ENCODE assay signal across 11 cellular contexts in genomic region chr22:46686221-46686872, GRCh38. TPM values are rescaled to one million over a fixed set of nuclear protein-coding genes. Genes with fewer than 3 reads are reported as not detected.
A peak's percentile ranks its signal among the peaks of the same experiment; 100 is the strongest.
DNase-seq lines count a peak whose midpoint lies in the region; ATAC-seq and TF ChIP-seq lines count a peak whose summit lies in the region.
"Had no signal": no experiment of that assay in that cellular context is flagged by ENCODE, and none has a peak within 500 bp of the region (broad histone marks: within the 10 kb centered on the region; RNA-seq: fewer than 3 reads in every experiment).

No MANE protein-coding gene starts in this region.

- H3K4me1 Mint-ChIP-seq in CD4-positive, alpha-beta T cell (ENCODE audit: low read depth) = peaks cover 30% of the 10 kb centered on the region
- peaks cover 4% of the 10 kb centered on the region for H3K4me1 Mint-ChIP-seq in nephron progenitor cell
- H3K4me1 Mint-ChIP-seq: mesothelial cell of epicardium had no signal

- intact Hi-C loops in CD4-positive, alpha-beta T cell (cut with DNase I, micrococcal nuclease) = loop anchor here in 1 of 2 experiments (5.0 kb wide), 1 partner anchor 124 kb away; no protein-coding TSS in a partner anchor
- intact Hi-C loops in esophagus squamous epithelium (cut with DNase I) = no loop called here

- WGBS in esophagus squamous epithelium, 2 donors = 71 to 86% methylated on average over 15 to 20 of the region's 28 CpGs

- no peaks in the 10 kb centered on the region for H3K27me3 ChIP-seq in CD4-positive, alpha-beta T cell (ENCODE audit: control insufficient read depth, insufficient read depth, low read length)
- H3K27me3 ChIP-seq in esophagus squamous epithelium = no peaks in the 10 kb centered on the region

- H3K4me3 Mint-ChIP-seq in CD4-positive, alpha-beta T cell = peak overlapping the region; percentile 55
- no peak overlapping the region for H3K4me3 Mint-ChIP-seq in nephron progenitor cell
- H3K4me3 Mint-ChIP-seq: endodermal cell; mesothelial cell of epicardium; T-helper 1 cell treated with Interleukin-12 subunit alpha and Interleukin-12 subunit beta and Interleukin-4 antibody, amounts not matched to agents 30 μg/mL and 1 μg/mL, for 36 hours had no signal

- CTCF ChIA-PET in CD4-positive, alpha-beta T cell (lab: Charles Lee) = interaction anchor here (1.4 kb wide), 1 partner anchor 123 kb away, joined by 5 read pairs; no protein-coding TSS in a partner anchor

- no peaks in the 10 kb centered on the region for H3K9me3 ChIP-seq in CD4-positive, alpha-beta T cell (ENCODE audit: control insufficient read depth, low read length)
- no peaks in the 10 kb centered on the region for H3K9me3 ChIP-seq in esophagus squamous epithelium

- no peak overlapping the region for H3K4me3 ChIP-seq in esophagus squamous epithelium

- no peak for TF ChIP-seq CTCF in CD4-positive, alpha-beta T cell (IDR thresholded peaks at IDR 0.05)
- TF ChIP-seq CTCF in esophagus squamous epithelium (IDR thresholded peaks at IDR 0.05) = no peak
- no peak for TF ChIP-seq CTCF in nephron progenitor cell (IDR thresholded peaks at IDR 0.05)

- no peaks in the 10 kb centered on the region for H3K9me3 Mint-ChIP-seq in CD4-positive, alpha-beta T cell
- H3K9me3 Mint-ChIP-seq in nephron progenitor cell = no peaks in the 10 kb centered on the region
- H3K9me3 Mint-ChIP-seq: endodermal cell; mesothelial cell of epicardium; T-helper 1 cell treated with Interleukin-12 subunit alpha and Interleukin-12 subunit beta and Interleukin-4 antibody, amounts not matched to agents 30 μg/mL and 1 μg/mL, for 36 hours had no signal

- H3K36me3 ChIP-seq in esophagus squamous epithelium = peaks cover 0 to 74% (median 31%) of the 10 kb centered on the region in 3 donors

- TF ChIP-seq POLR2A in esophagus squamous epithelium (IDR thresholded peaks at IDR 0.05) = no peak

- no peak for DNase-seq in CD4-positive, alpha-beta T cell
- DNase-seq in NOMO-1 (lab: John Stamatoyannopoulos, UW; ENCODE audit: unreplicated experiment in 2 of 2) = peak; percentile 57 to 65
- DNase-seq in esophagus squamous epithelium (lab: John Stamatoyannopoulos, UW) = no peak
- no peak for DNase-seq in nephron progenitor cell
- no peak for DNase-seq in iPS-NIHi11 (ENCODE audit: low spot score)
- DNase-seq in NCI-H526 treated with DMSO at 0.1 percent for 48 hours (lab: John Stamatoyannopoulos, UW) = no peak
- no peak for DNase-seq in HCEC 1CT
- no peak for DNase-seq in NCI-H2171 (lab: John Stamatoyannopoulos, UW)
- DNase-seq: endodermal cell had no signal

- H3K27me3 Mint-ChIP-seq in CD4-positive, alpha-beta T cell = no peaks in the 10 kb centered on the region
- H3K27me3 Mint-ChIP-seq in nephron progenitor cell (ENCODE audit: low read depth, poor library complexity) = no peaks in the 10 kb centered on the region

- H3K4me1 ChIP-seq in esophagus squamous epithelium = peaks cover 11 to 56% (median 27%) of the 10 kb centered on the region in 3 donors

- ATAC-seq in CD4-positive, alpha-beta T cell (ENCODE audit: poor library complexity) = no peak

- H3K36me3 Mint-ChIP-seq in CD4-positive, alpha-beta T cell (ENCODE audit: low read depth) = peaks cover 66% of the 10 kb centered on the region
- H3K36me3 Mint-ChIP-seq in nephron progenitor cell (ENCODE audit: low read depth) = peaks cover 29% of the 10 kb centered on the region

- no peak overlapping the region for H3K27ac ChIP-seq in CD4-positive, alpha-beta T cell (ENCODE audit: low read depth, low read length)
- H3K27ac ChIP-seq in esophagus squamous epithelium = peak overlapping the region in 3 of 4 donors; percentile 39 to 68 (median 64)

- POLR2A ChIA-PET in CD4-positive, alpha-beta T cell (lab: Charles Lee) = interaction anchor here (2.1 kb wide), 1 partner anchor 105 kb away, joined by 5 read pairs; no protein-coding TSS in a partner anchor

- H3K27ac Mint-ChIP-seq in CD4-positive, alpha-beta T cell = peak overlapping the region; percentile 85
- peak overlapping the region; percentile 71 for H3K27ac Mint-ChIP-seq in nephron progenitor cell
- H3K27ac Mint-ChIP-seq: mesothelial cell of epicardium had no signal

RNA-seq across cellular contexts. Expression of gene CERK, which starts 51.7 kb away (rescaled TPM):
- total RNA-seq in CD4-positive, alpha-beta T cell = 10 to 100 TPM; 84.6 to 88.5 TPM
- total RNA-seq in esophagus squamous epithelium = 10 to 100 TPM; 14.6 to 34.0 (median 26.6) TPM

Comparison
In these comparisons a context has a peak if more than half of its experiments do, and no peak if none do; other contexts are left out.
1. DNase-seq: peak in NOMO-1 (2 of 2); none in CD4-positive, alpha-beta T cell (0 of 10), esophagus squamous epithelium (single experiment), nephron progenitor cell (single experiment), iPS-NIHi11 (single experiment), NCI-H526 treated with DMSO at 0.1 percent for 48 hours (single experiment), HCEC 1CT (single experiment) and NCI-H2171 (single experiment).